10 cellular contexts compared by ENCODE assay signal in the genomic region with DNA sequence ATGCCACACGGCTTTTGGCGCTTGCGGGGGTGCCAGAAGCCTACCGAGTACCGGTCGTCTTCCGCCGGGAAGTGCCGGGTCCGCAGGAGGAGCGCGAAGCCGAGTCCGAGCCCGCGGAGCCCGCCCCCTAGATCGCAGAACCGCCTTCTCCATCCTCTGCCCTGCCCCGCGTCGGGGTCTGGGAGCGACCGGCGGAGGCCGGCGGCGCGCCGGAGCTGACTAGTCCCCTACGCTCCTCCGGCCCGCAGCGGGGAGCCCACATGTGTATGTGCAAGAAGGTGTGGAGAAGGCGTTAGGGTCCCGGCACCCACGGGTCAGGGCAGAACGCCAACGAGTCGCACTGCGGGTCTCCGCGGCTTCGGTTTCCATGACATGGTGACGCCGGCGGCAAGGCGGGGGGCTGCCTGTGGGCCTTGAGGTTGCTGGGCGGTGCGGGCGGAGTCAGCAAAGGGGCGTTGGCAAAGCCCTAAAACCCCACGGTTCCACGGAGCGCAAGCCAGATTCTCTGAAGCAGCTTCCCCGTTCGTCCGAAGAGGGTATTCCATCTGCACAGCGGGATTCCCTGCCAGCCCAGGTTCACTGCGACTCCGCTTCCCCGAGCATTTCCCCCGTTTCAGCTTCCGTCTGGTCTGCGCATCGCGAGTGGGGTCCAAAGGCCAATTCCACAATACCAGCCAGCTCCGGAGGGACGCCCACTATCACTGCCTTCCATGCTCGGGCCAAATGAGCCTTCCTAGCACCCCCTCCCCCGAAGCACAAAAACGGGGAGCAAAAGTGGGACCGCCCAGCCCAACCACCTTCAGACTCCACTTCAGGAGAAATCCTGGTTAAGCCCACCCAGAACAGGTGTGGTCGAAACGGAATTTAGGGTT. TPM values are rescaled to one million over a fixed set of nuclear protein-coding genes. Genes with fewer than 3 reads are reported as not detected.
DNase-seq lines count a peak whose midpoint lies in the region; ATAC-seq and TF ChIP-seq lines count a peak whose summit lies in the region.
"Had no signal": no experiment of that assay in that cellular context is flagged by ENCODE, and none has a peak within 500 bp of the region (broad histone marks: within the 10 kb centered on the region; RNA-seq: fewer than 3 reads in every experiment).

No MANE protein-coding gene starts in this region.

- H3K9me3 Mint-ChIP-seq in activated naive CD8-positive, alpha-beta T cell (ENCODE audit: low read depth), result no peaks in the 10 kb centered on the region

- no peak overlapping the region for H3K4ac ChIP-seq in mesenchymal stem cell (ENCODE audit: low read depth in 1 of 2, low read length in 2 of 2)

- H3K4me1 Mint-ChIP-seq in activated naive CD8-positive, alpha-beta T cell (ENCODE audit: low read depth), result peaks cover 61% of the 10 kb centered on the region

- H3K23ac ChIP-seq in mesenchymal stem cell (ENCODE audit: low read length in 2 of 2), result peak overlapping the region in 1 of 2 experiments; percentile 63

- H2BK5ac ChIP-seq in mesenchymal stem cell (ENCODE audit: low read depth, low read length, poor library complexity, severe bottlenecking), result no peak overlapping the region

- ATAC-seq in HG03571 (IDR thresholded peaks at IDR 0.05; ENCODE audit: unreplicated experiment) (no peak), GM21786 (IDR thresholded peaks at IDR 0.05; ENCODE audit: unreplicated experiment) (no peak), GM19328 (IDR thresholded peaks at IDR 0.05; ENCODE audit: unreplicated experiment) (no peak)

- no peak overlapping the region for H3K18ac ChIP-seq in mesenchymal stem cell (ENCODE audit: low read depth in 1 of 2, low read length in 2 of 2)

- H3K9ac ChIP-seq in mesenchymal stem cell (ENCODE audit: low read length), result no peak overlapping the region

- H3K4me1 ChIP-seq in BE2C, result peaks cover 21% of the 10 kb centered on the region
- peaks cover 1% of the 10 kb centered on the region for H3K4me1 ChIP-seq in HAP-1
- peaks cover 66% of the 10 kb centered on the region for H3K4me1 ChIP-seq in mesenchymal stem cell (ENCODE audit: control insufficient read depth, insufficient read depth, low read depth, low read length)
- peaks cover 0 to 21% of the 10 kb centered on the region in 2 donors for H3K4me1 ChIP-seq in uterus

- H3K79me1 ChIP-seq in mesenchymal stem cell (replicated peaks; ENCODE audit: low read length, poor library complexity, severe bottlenecking), result no peaks in the 10 kb centered on the region

- H3K4me3 ChIP-seq in BE2C (ENCODE audit: low read depth, low read length), result peak overlapping the region; percentile 32
- H3K4me3 ChIP-seq in HAP-1, result peak overlapping the region; percentile 54
- peak overlapping the region in 1 of 2 experiments; percentile 30 for H3K4me3 ChIP-seq in mesenchymal stem cell (ENCODE audit: insufficient read depth in 1 of 2, low read depth in 1 of 2, low read length in 2 of 2)
- no peak overlapping the region for H3K4me3 ChIP-seq in uterus
- H3K4me3 ChIP-seq: lung, testis had no signal

- peak; percentile 62 for DNase-seq in BE2C
- peak; percentile 55 to 79 for DNase-seq in HAP-1 (ENCODE audit: low spot score in 2 of 2)
- no peak for DNase-seq in mesenchymal stem cell
- no peak for DNase-seq in uterus
- DNase-seq: testis had no signal

- no peaks in the 10 kb centered on the region for H3K36me3 ChIP-seq in BE2C
- no peaks in the 10 kb centered on the region for H3K36me3 ChIP-seq in HAP-1 (replicated peaks)
- no peaks in the 10 kb centered on the region for H3K36me3 ChIP-seq in mesenchymal stem cell (ENCODE audit: control insufficient read depth in 1 of 2, insufficient read depth in 2 of 2, low read depth in 1 of 2, low read length in 2 of 2)
- no peaks in the 10 kb centered on the region for H3K36me3 ChIP-seq in uterus

- in situ Hi-C loops in HAP-1 (cut with MboI; ENCODE audit: low sequenced_read_pairs), result no loop called here

- H4K8ac ChIP-seq in mesenchymal stem cell (ENCODE audit: low read length), result peak overlapping the region; percentile 24

- intact Hi-C loops in uterus (cut with DNase I; ENCODE audit: low total_unique reads), result no loop called here

- H3K14ac ChIP-seq in mesenchymal stem cell (ENCODE audit: low read length in 2 of 2), result no peak overlapping the region

- H3K9me3 ChIP-seq in BE2C, result no peaks in the 10 kb centered on the region
- no peaks in the 10 kb centered on the region for H3K9me3 ChIP-seq in HAP-1
- H3K9me3 ChIP-seq in mesenchymal stem cell (ENCODE audit: control insufficient read depth, low read length), result peaks cover 3% of the 10 kb centered on the region
- no peaks in the 10 kb centered on the region for H3K9me3 ChIP-seq in uterus
- H3K9me3 ChIP-seq: testis had no signal

- peak overlapping the region; percentile 73 for H3K4me3 Mint-ChIP-seq in activated naive CD8-positive, alpha-beta T cell

- no peak overlapping the region for H3K27ac Mint-ChIP-seq in activated naive CD8-positive, alpha-beta T cell

- H3K27ac ChIP-seq in mesenchymal stem cell (ENCODE audit: low read length, poor library complexity, severe bottlenecking) (no peak overlapping the region), uterus (no peak overlapping the region)
- H3K27ac ChIP-seq: testis had no signal

- H2BK12ac ChIP-seq in mesenchymal stem cell (ENCODE audit: low read length in 2 of 2), result no peak overlapping the region

- no peak overlapping the region for H2BK120ac ChIP-seq in mesenchymal stem cell (ENCODE audit: low read depth, low read length)

- TF ChIP-seq CTCF in BE2C (IDR thresholded peaks at IDR 0.05; ENCODE audit: low read depth, low read length) (no peak), uterus (IDR thresholded peaks at IDR 0.05) (no peak)

- under 1% methylated on average over 71 of the region's 75 CpGs for WGBS in mesenchymal stem cell

- H2AK5ac ChIP-seq in mesenchymal stem cell (ENCODE audit: low read length, severe bottlenecking), result no peak overlapping the region

- no peak overlapping the region for H2BK15ac ChIP-seq in mesenchymal stem cell (ENCODE audit: low read depth, poor library complexity, severe bottlenecking)

- no peak overlapping the region for H4K91ac ChIP-seq in mesenchymal stem cell (ENCODE audit: low read length)

- H2AFZ ChIP-seq in mesenchymal stem cell (ENCODE audit: low read depth, low read length), result no peak overlapping the region

- peak overlapping the region; percentile 46 for H3K4me2 ChIP-seq in mesenchymal stem cell (ENCODE audit: low read length, poor library complexity, severe bottlenecking)

- no peak for TF ChIP-seq POLR2A in uterus (IDR thresholded peaks at IDR 0.05)

- H3K27me3 ChIP-seq in BE2C (peaks cover 99% of the 10 kb centered on the region), HAP-1 (ENCODE audit: low read depth) (no peaks in the 10 kb centered on the region), mesenchymal stem cell (ENCODE audit: control insufficient read depth in 1 of 2, insufficient read depth in 1 of 2, low read length in 2 of 2) (peaks cover 99 to 100% of the 10 kb centered on the region in 2 experiments), uterus (peaks cover 74 to 95% of the 10 kb centered on the region in 2 donors)

- no peaks in the 10 kb centered on the region for H3K36me3 Mint-ChIP-seq in activated naive CD8-positive, alpha-beta T cell

- H3K27me3 Mint-ChIP-seq in activated naive CD8-positive, alpha-beta T cell, result peaks cover 55% of the 10 kb centered on the region

RNA-seq across cellular contexts. Expression of gene LHX1, which starts 2.3 kb away (rescaled TPM):
- polyA plus RNA-seq in BE2C (2012; ENCODE audit: insufficient read depth, insufficient read length, low read depth), result not detected
- polyA plus RNA-seq in mesenchymal stem cell (2013, experiment 1 of 2), result not detected
- polyA plus RNA-seq in mesenchymal stem cell (2013, experiment 2 of 2), result not detected
- 1 to 10 TPM in 1 of 4 donors, not detected in 3; 2.8 TPM for total RNA-seq in uterus
- total RNA-seq: lung had no signal
- polyA plus RNA-seq: lung had no signal

RNA-seq across cellular contexts. Expression of gene AATF, which starts 13.8 kb away (rescaled TPM):
- 102 TPM for polyA plus RNA-seq in BE2C (2012; ENCODE audit: insufficient read depth, insufficient read length, low read depth)
- 57.8 TPM for polyA plus RNA-seq in mesenchymal stem cell (2013, experiment 1 of 2)
- 57.0 TPM for polyA plus RNA-seq in mesenchymal stem cell (2013, experiment 2 of 2)
- 10 to 100 TPM in 3 of 4 donors, 1 to 10 TPM in 1; 10.0 to 48.2 (median 30.3) TPM for total RNA-seq in uterus

Comparison
In these comparisons a context has a peak if more than half of its experiments do, and no peak if none do; other contexts are left out.
1. DNase-seq: peak in BE2C (single experiment) and HAP-1 (2 of 2); none in mesenchymal stem cell (single experiment) and uterus (0 of 2).
2. H3K4me3 ChIP-seq: peak in BE2C (single experiment) and HAP-1 (single experiment); none in uterus (0 of 2).